Comparison of ENCODE assay signal across 28 cellular contexts in genomic region chr16:48420437-48420836, GRCh38. TPM values are rescaled to one million over a fixed set of nuclear protein-coding genes. Genes with fewer than 3 reads are reported as not detected.
DNase-seq lines count a peak whose midpoint lies in the region; ATAC-seq and TF ChIP-seq lines count a peak whose summit lies in the region.
"Had no signal": no experiment of that assay in that cellular context is flagged by ENCODE, and none has a peak within 500 bp of the region (broad histone marks: within the 10 kb centered on the region; RNA-seq: fewer than 3 reads in every experiment).

No MANE protein-coding gene starts in this region.

- H3K9me3 ChIP-seq in ascending aorta, result no peaks in the 10 kb centered on the region
- H3K9me3 ChIP-seq: BE2C, esophagus squamous epithelium, gastrocnemius medialis, thoracic aorta, vagina had no signal

- H3K4me3 ChIP-seq in epithelial cell of esophagus (ENCODE audit: low read length) (no peak overlapping the region), ascending aorta (no peak overlapping the region)
- H3K4me3 ChIP-seq: cardiac muscle cell, coronary artery, esophagus squamous epithelium, gastrocnemius medialis, smooth muscle cell, thoracic aorta, vagina had no signal

- no peaks in the 10 kb centered on the region for H3K4me1 Mint-ChIP-seq in activated naive CD8-positive, alpha-beta T cell treated with anti-CD3 and anti-CD28 coated beads, Interleukin-2, amount 10 ng/mL, durations not matched to agents 7 days and 5 days
- H3K4me1 Mint-ChIP-seq in activated naive CD8-positive, alpha-beta T cell treated with anti-CD3 and anti-CD28 coated beads, Interleukin-2, amount 50 U/mL, for 24 hours, result no peaks in the 10 kb centered on the region
- H3K4me1 Mint-ChIP-seq in stimulated activated naive B cell treated with anti-CD40 and anti-IgM and Interleukin-4, amounts not matched to agents 10 μg/mL and 1 μg/mL and 100 μg/mL, for 72 hours, result peaks cover 2 to 4% of the 10 kb centered on the region in 2 donors

- H3K27ac ChIP-seq in ascending aorta, result no peak overlapping the region
- H3K27ac ChIP-seq: cardiac muscle cell, coronary artery, esophagus squamous epithelium, gastrocnemius medialis, thoracic aorta, vagina had no signal

- DNase-seq in activated naive CD8-positive, alpha-beta T cell treated with anti-CD3 and anti-CD28 coated beads, Interleukin-2, amount 10 ng/mL, durations not matched to agents 7 days and 5 days, result no peak
- DNase-seq in activated naive CD8-positive, alpha-beta T cell treated with anti-CD3 and anti-CD28 coated beads, Interleukin-2, amount 50 U/mL, for 24 hours, result no peak
- DNase-seq in NAMALWA (ENCODE audit: low spot score) (peak; percentile 28), epithelial cell of esophagus (ENCODE audit: low read depth) (peak; percentile 24), AML-193 (lab: John Stamatoyannopoulos, UW) (no peak), ascending aorta (ENCODE audit: low spot score in 2 of 2) (no peak)
- no peak for DNase-seq in stimulated activated naive B cell treated with anti-CD40 and anti-IgM and Interleukin-4, amounts not matched to agents 10 μg/mL and 1 μg/mL and 100 μg/mL, for 72 hours
- no peak for DNase-seq in stimulated activated CD4-positive, alpha-beta T cell treated with anti-CD3 and anti-CD28 coated beads, Interleukin-4, amount 100 ng/mL, for 1 hour
- DNase-seq: activated CD4-positive, CD25-positive, alpha-beta regulatory T cell treated with anti-CD3 and anti-CD28 coated beads, Interleukin-2, amount 50 U/mL, for 72 hours; activated naive CD4-positive, alpha-beta T cell treated with Interleukin-2 at 50 U/mL for 16 hours; activated T-cell treated with anti-CD3 and anti-CD28 coated beads, Interleukin-2, amount 50 U/mL, for 4 hours; amygdala; BE2C; DND-41; effector memory CD8-positive, alpha-beta T cell; esophagus squamous epithelium; gastrocnemius medialis; hippocampal formation; left ventricle myocardium superior; NCI-H1436; NCI-H446; stimulated activated naive CD4-positive, alpha-beta T cell treated with Interleukin-2 at 50 U/mL for 16 hours had no signal

- no peaks in the 10 kb centered on the region for H3K9me3 Mint-ChIP-seq in activated naive CD8-positive, alpha-beta T cell treated with anti-CD3 and anti-CD28 coated beads, Interleukin-2, amount 10 ng/mL, durations not matched to agents 7 days and 5 days
- no peaks in the 10 kb centered on the region for H3K9me3 Mint-ChIP-seq in activated naive CD8-positive, alpha-beta T cell treated with anti-CD3 and anti-CD28 coated beads, Interleukin-2, amount 50 U/mL, for 24 hours
- H3K9me3 Mint-ChIP-seq in stimulated activated naive B cell treated with anti-CD40 and anti-IgM and Interleukin-4, amounts not matched to agents 10 μg/mL and 1 μg/mL and 100 μg/mL, for 72 hours, result no peaks in the 10 kb centered on the region
- H3K9me3 Mint-ChIP-seq: activated T-cell treated with anti-CD3 and anti-CD28 coated beads, Interleukin-2, amount 50 U/mL, for 4 hours; effector memory CD8-positive, alpha-beta T cell; natural killer cell treated with Interleukin-12 subunit alpha and Interleukin-12 subunit beta and Interleukin-15 and Interleukin-18, amount 100 ng/mL, for 72 hours had no signal

- no peak for ATAC-seq in activated naive CD8-positive, alpha-beta T cell treated with anti-CD3 and anti-CD28 coated beads, Interleukin-2, amount 10 ng/mL, durations not matched to agents 7 days and 5 days (ENCODE audit: low read depth)
- ATAC-seq in activated naive CD8-positive, alpha-beta T cell treated with anti-CD3 and anti-CD28 coated beads, Interleukin-2, amount 50 U/mL, for 24 hours, result no peak
- ATAC-seq in stimulated activated naive B cell treated with anti-CD40 and anti-IgM and Interleukin-4, amounts not matched to agents 10 μg/mL and 1 μg/mL and 100 μg/mL, for 72 hours (replicated peaks), result peak; percentile 48 to 50
- ATAC-seq: activated T-cell treated with anti-CD3 and anti-CD28 coated beads, Interleukin-2, amount 50 U/mL, for 4 hours; effector memory CD8-positive, alpha-beta T cell; gastrocnemius medialis; left ventricle myocardium superior; natural killer cell treated with Interleukin-12 subunit alpha and Interleukin-12 subunit beta and Interleukin-15 and Interleukin-18, amount 100 ng/mL, for 72 hours had no signal

- no peaks in the 10 kb centered on the region for H3K36me3 ChIP-seq in ascending aorta
- H3K36me3 ChIP-seq: BE2C, cardiac muscle cell, esophagus squamous epithelium, gastrocnemius medialis, thoracic aorta, vagina had no signal

- no peaks in the 10 kb centered on the region for H3K36me3 Mint-ChIP-seq in activated naive CD8-positive, alpha-beta T cell treated with anti-CD3 and anti-CD28 coated beads, Interleukin-2, amount 10 ng/mL, durations not matched to agents 7 days and 5 days
- H3K36me3 Mint-ChIP-seq in activated naive CD8-positive, alpha-beta T cell treated with anti-CD3 and anti-CD28 coated beads, Interleukin-2, amount 50 U/mL, for 24 hours (ENCODE audit: low read depth), result no peaks in the 10 kb centered on the region
- no peaks in the 10 kb centered on the region for H3K36me3 Mint-ChIP-seq in stimulated activated naive B cell treated with anti-CD40 and anti-IgM and Interleukin-4, amounts not matched to agents 10 μg/mL and 1 μg/mL and 100 μg/mL, for 72 hours
- H3K36me3 Mint-ChIP-seq: natural killer cell treated with Interleukin-12 subunit alpha and Interleukin-12 subunit beta and Interleukin-15 and Interleukin-18, amount 100 ng/mL, for 72 hours had no signal

- H3K27ac Mint-ChIP-seq in activated naive CD8-positive, alpha-beta T cell treated with anti-CD3 and anti-CD28 coated beads, Interleukin-2, amount 10 ng/mL, durations not matched to agents 7 days and 5 days, result peak overlapping the region; percentile 20
- no peak overlapping the region for H3K27ac Mint-ChIP-seq in activated naive CD8-positive, alpha-beta T cell treated with anti-CD3 and anti-CD28 coated beads, Interleukin-2, amount 50 U/mL, for 24 hours
- no peak overlapping the region for H3K27ac Mint-ChIP-seq in stimulated activated naive B cell treated with anti-CD40 and anti-IgM and Interleukin-4, amounts not matched to agents 10 μg/mL and 1 μg/mL and 100 μg/mL, for 72 hours
- H3K27ac Mint-ChIP-seq: effector memory CD8-positive, alpha-beta T cell; natural killer cell treated with Interleukin-12 subunit alpha and Interleukin-12 subunit beta and Interleukin-15 and Interleukin-18, amount 100 ng/mL, for 72 hours had no signal

- H3K4me3 Mint-ChIP-seq in activated naive CD8-positive, alpha-beta T cell treated with anti-CD3 and anti-CD28 coated beads, Interleukin-2, amount 10 ng/mL, durations not matched to agents 7 days and 5 days, result no peak overlapping the region
- H3K4me3 Mint-ChIP-seq in activated naive CD8-positive, alpha-beta T cell treated with anti-CD3 and anti-CD28 coated beads, Interleukin-2, amount 50 U/mL, for 24 hours, result no peak overlapping the region
- no peak overlapping the region for H3K4me3 Mint-ChIP-seq in stimulated activated naive B cell treated with anti-CD40 and anti-IgM and Interleukin-4, amounts not matched to agents 10 μg/mL and 1 μg/mL and 100 μg/mL, for 72 hours
- H3K4me3 Mint-ChIP-seq: activated T-cell treated with anti-CD3 and anti-CD28 coated beads, Interleukin-2, amount 50 U/mL, for 4 hours; effector memory CD8-positive, alpha-beta T cell; natural killer cell treated with Interleukin-12 subunit alpha and Interleukin-12 subunit beta and Interleukin-15 and Interleukin-18, amount 100 ng/mL, for 72 hours had no signal

- peaks cover 7% of the 10 kb centered on the region for H3K27me3 Mint-ChIP-seq in activated naive CD8-positive, alpha-beta T cell treated with anti-CD3 and anti-CD28 coated beads, Interleukin-2, amount 10 ng/mL, durations not matched to agents 7 days and 5 days
- no peaks in the 10 kb centered on the region for H3K27me3 Mint-ChIP-seq in activated naive CD8-positive, alpha-beta T cell treated with anti-CD3 and anti-CD28 coated beads, Interleukin-2, amount 50 U/mL, for 24 hours
- no peaks in the 10 kb centered on the region for H3K27me3 Mint-ChIP-seq in stimulated activated naive B cell treated with anti-CD40 and anti-IgM and Interleukin-4, amounts not matched to agents 10 μg/mL and 1 μg/mL and 100 μg/mL, for 72 hours
- H3K27me3 Mint-ChIP-seq: effector memory CD8-positive, alpha-beta T cell; natural killer cell treated with Interleukin-12 subunit alpha and Interleukin-12 subunit beta and Interleukin-15 and Interleukin-18, amount 100 ng/mL, for 72 hours had no signal

- POLR2A ChIA-PET in activated naive CD8-positive, alpha-beta T cell treated with anti-CD3 and anti-CD28 coated beads, Interleukin-2, amount 10 ng/mL, durations not matched to agents 7 days and 5 days (lab: Charles Lee), result interaction anchor here (0.7 kb wide), 2 partner anchors 8 to 1753 kb away, joined by 3 read pairs; no protein-coding TSS in a partner anchor

- no peaks in the 10 kb centered on the region for H3K27me3 ChIP-seq in ascending aorta
- H3K27me3 ChIP-seq: BE2C, cardiac muscle cell, esophagus squamous epithelium, gastrocnemius medialis, vagina had no signal

- intact Hi-C loops in ascending aorta (cut with DNase I), result no loop called here

- TF ChIP-seq CTCF in epithelial cell of esophagus (IDR thresholded peaks at IDR 0.05; ENCODE audit: insufficient read depth, low read depth, low read length, missing control alignments) (peak; percentile 17), ascending aorta (IDR thresholded peaks at IDR 0.05) (no peak)

- H3K4me1 ChIP-seq in ascending aorta, result no peaks in the 10 kb centered on the region
- H3K4me1 ChIP-seq: BE2C, esophagus squamous epithelium, gastrocnemius medialis, vagina had no signal

RNA-seq across cellular contexts. Expression of gene SIAH1, which starts 35.2 kb away (rescaled TPM):
- total RNA-seq in activated naive CD8-positive, alpha-beta T cell treated with anti-CD3 and anti-CD28 coated beads, Interleukin-2, amount 10 ng/mL, durations not matched to agents 7 days and 5 days, result 10 to 100 TPM; 15.9 to 16.5 TPM
- total RNA-seq in ascending aorta, result 11.3 TPM

Comparison
In these comparisons a context has a peak if more than half of its experiments do, and no peak if none do; other contexts are left out.
1. ATAC-seq: peak in stimulated activated naive B cell treated with anti-CD40 and anti-IgM and Interleukin-4, amounts not matched to agents 10 μg/mL and 1 μg/mL and 100 μg/mL, for 72 hours (2 of 2); none in activated naive CD8-positive, alpha-beta T cell treated with anti-CD3 and anti-CD28 coated beads, Interleukin-2, amount 10 ng/mL, durations not matched to agents 7 days and 5 days (single experiment) and activated naive CD8-positive, alpha-beta T cell treated with anti-CD3 and anti-CD28 coated beads, Interleukin-2, amount 50 U/mL, for 24 hours (single experiment).
2. DNase-seq: peak in NAMALWA (single experiment) and epithelial cell of esophagus (single experiment); none in activated naive CD8-positive, alpha-beta T cell treated with anti-CD3 and anti-CD28 coated beads, Interleukin-2, amount 10 ng/mL, durations not matched to agents 7 days and 5 days (single experiment), activated naive CD8-positive, alpha-beta T cell treated with anti-CD3 and anti-CD28 coated beads, Interleukin-2, amount 50 U/mL, for 24 hours (single experiment), stimulated activated naive B cell treated with anti-CD40 and anti-IgM and Interleukin-4, amounts not matched to agents 10 μg/mL and 1 μg/mL and 100 μg/mL, for 72 hours (single experiment), AML-193 (0 of 2), ascending aorta (0 of 2) and stimulated activated CD4-positive, alpha-beta T cell treated with anti-CD3 and anti-CD28 coated beads, Interleukin-4, amount 100 ng/mL, for 1 hour (single experiment).